In the genomic region with DNA sequence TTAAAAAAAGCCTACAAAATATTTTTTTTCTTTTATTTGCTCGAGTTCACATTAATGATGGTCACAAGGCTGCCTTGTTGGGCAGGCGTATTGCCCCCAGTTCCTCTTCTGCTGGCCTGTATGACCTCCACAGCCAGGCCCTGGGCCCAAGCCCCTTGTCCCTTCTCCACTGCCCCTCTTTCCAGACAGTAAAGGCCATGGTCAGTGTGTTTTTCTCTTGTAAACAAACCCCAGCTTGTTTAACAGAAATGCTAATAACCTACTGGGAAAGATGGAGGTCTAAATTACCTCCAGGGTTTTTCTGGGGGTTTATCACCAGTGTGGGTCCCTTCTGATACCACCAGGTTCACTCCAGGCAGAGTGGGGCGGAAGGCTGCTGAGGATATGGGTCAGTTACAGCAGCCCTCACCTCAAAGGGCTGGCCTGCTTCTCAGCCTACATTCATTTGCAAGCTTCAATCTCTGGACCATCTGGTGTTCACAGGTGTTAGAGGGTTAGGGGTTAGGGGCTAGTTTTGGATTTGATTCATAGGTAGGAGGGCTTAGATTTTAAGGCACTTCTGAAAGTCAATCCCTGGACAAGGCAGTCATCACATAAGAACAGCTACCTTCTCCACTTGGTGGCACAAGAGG, we compare ENCODE assay signal across 1 cellular context.
TF ChIP-seq lines count a peak whose summit lies in the region.

No MANE protein-coding gene starts in this region.

TF ChIP-seq in H1, 55 proteins besides CTCF, POLR2A, EP300 and RAD21:
- TF ChIP-seq FOSL1 (IDR thresholded peaks at IDR 0.05; ENCODE audit: insufficient read depth, low read depth, low read length) (no peak), SAP30 (IDR thresholded peaks at IDR 0.05; ENCODE audit: insufficient read depth, insufficient replicate concordance, low read length) (no peak), TBP (IDR thresholded peaks at IDR 0.05; ENCODE audit: low read depth, low read length) (no peak)
- TF ChIP-seq, protein P1, sequence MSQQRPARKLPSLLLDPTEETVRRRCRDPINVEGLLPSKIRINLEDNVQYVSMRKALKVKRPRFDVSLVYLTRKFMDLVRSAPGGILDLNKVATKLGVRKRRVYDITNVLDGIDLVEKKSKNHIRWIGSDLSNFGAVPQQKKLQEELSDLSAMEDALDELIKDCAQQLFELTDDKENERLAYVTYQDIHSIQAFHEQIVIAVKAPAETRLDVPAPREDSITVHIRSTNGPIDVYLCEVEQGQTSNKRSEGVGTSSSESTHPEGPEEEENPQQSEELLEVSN (IDR thresholded peaks at IDR 0.05) = no peak
